In the genomic region with DNA sequence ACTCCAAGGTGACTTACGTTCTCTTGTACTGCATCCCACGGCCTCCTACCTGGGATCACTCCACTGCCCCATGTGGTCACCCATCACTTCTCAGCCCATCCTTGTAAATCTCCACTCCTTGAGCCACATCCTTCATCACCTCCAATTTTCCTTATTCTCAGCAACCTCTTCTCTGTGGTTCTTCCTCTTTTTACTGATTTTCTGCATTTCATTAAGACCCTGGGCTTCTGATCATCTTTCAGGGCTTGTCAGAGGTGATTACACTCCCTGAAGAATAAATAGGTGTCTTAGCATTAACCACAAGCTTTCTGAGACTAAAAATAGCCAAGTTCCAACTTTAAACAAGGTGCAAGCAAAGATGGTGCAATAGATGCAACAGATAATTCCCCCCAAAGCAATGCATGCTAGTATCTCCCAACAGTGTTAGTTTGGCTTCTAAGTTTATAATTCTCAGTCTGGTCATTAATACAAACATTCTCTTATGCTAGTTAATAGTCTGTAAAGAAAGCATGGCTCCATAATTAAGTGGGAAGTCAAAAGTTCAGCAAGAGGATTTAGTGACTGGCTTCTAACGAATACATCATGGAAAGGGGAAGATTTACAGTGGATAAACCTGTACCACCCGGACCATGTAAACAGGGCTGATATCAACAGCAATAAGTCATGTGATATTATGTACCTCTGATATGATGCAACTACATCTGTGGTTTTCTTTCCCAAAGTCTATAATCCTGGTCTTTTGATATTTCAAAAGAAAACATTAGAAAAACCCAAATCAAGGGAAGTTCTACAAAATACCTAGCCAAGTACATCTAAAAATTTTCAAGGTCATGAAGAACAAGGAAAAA, we compare ENCODE assay signal across 1 cellular context.
TF ChIP-seq lines count a peak whose summit lies in the region.

No MANE protein-coding gene starts in this region.

TF ChIP-seq in endothelial cell of umbilical vein, 7 proteins besides CTCF, POLR2A, EP300 and RAD21:
- no peak for TF ChIP-seq MYC (IDR thresholded peaks at IDR 0.05; ENCODE audit: low read depth, low read length)
- TF ChIP-seq GATA2 (IDR thresholded peaks at IDR 0.05; ENCODE audit: insufficient read depth, insufficient read length, low read depth, low read length) = no peak
- TF ChIP-seq, protein P1, sequence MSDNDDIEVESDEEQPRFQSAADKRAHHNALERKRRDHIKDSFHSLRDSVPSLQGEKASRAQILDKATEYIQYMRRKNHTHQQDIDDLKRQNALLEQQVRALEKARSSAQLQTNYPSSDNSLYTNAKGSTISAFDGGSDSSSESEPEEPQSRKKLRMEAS (IDR thresholded peaks at IDR 0.05; ENCODE audit: insufficient read depth, insufficient read length) = no peak
- TF ChIP-seq JUN (IDR thresholded peaks at IDR 0.05; ENCODE audit: borderline replicate concordance, insufficient read depth, insufficient read length, low read depth) = no peak
- TF ChIP-seq EZH2 (IDR thresholded peaks at IDR 0.05; ENCODE audit: borderline replicate concordance, low read depth, low read length, severe bottlenecking) = peak; percentile 12
- no peak for TF ChIP-seq POLR2AphosphoS5 (IDR thresholded peaks at IDR 0.05; ENCODE audit: insufficient read depth, low read depth, low read length)
- no peak for TF ChIP-seq FOS (IDR thresholded peaks at IDR 0.05; ENCODE audit: borderline replicate concordance, insufficient read depth, low read length)
